28 cellular contexts compared by ENCODE assay signal in genomic region chr2:177727577-177728351, GRCh38.
"Had no signal": no experiment of that assay in that cellular context is flagged by ENCODE, and none has a peak within 500 bp of the region (broad histone marks: within the 10 kb centered on the region; RNA-seq: fewer than 3 reads in every experiment).

No MANE protein-coding gene starts in this region.

- H3K36me3 ChIP-seq: heart left ventricle, left lung, lower lobe of right lung, prostate gland, thyroid gland, upper lobe of left lung, vagina had no signal

- H3K4me3 Mint-ChIP-seq: activated naive CD8-positive, alpha-beta T cell treated with anti-CD3 and anti-CD28 coated beads for 36 hours; central memory CD8-positive, alpha-beta T cell; dendritic cell treated with granulocyte-macrophage colony-stimulating factor and Interleukin-4, amounts not matched to agents 40 ng/mL and 50 ng/mL, for 4 days; endodermal cell; natural killer cell; stimulated activated effector memory CD8-positive, alpha-beta T cell treated with anti-CD3 and anti-CD28 coated beads, Interleukin-12 subunit alpha, Interleukin-12 subunit beta, amount 100 ng/mL, for 72 hours; stimulated activated naive CD8-positive, alpha-beta T cell treated with anti-CD3 and anti-CD28 coated beads, Interleukin-15, Interleukin-2, amounts not matched to agents 100 ng/mL and 50 ng/mL, for 24 hours had no signal

- H3K27ac Mint-ChIP-seq: activated naive CD8-positive, alpha-beta T cell treated with anti-CD3 and anti-CD28 coated beads for 36 hours; dendritic cell treated with granulocyte-macrophage colony-stimulating factor and Interleukin-4, amounts not matched to agents 40 ng/mL and 50 ng/mL, for 4 days; endodermal cell; natural killer cell; stimulated activated effector memory CD8-positive, alpha-beta T cell treated with anti-CD3 and anti-CD28 coated beads, Interleukin-12 subunit alpha, Interleukin-12 subunit beta, amount 100 ng/mL, for 72 hours; stimulated activated naive CD8-positive, alpha-beta T cell treated with anti-CD3 and anti-CD28 coated beads, Interleukin-15, Interleukin-2, amounts not matched to agents 100 ng/mL and 50 ng/mL, for 24 hours had no signal

- H3K27me3 ChIP-seq: left lung, thyroid gland, upper lobe of left lung, vagina had no signal

- H3K9me3 Mint-ChIP-seq: activated naive CD8-positive, alpha-beta T cell treated with anti-CD3 and anti-CD28 coated beads for 36 hours; central memory CD8-positive, alpha-beta T cell; dendritic cell treated with granulocyte-macrophage colony-stimulating factor and Interleukin-4, amounts not matched to agents 40 ng/mL and 50 ng/mL, for 4 days; endodermal cell; natural killer cell; stimulated activated effector memory CD8-positive, alpha-beta T cell treated with anti-CD3 and anti-CD28 coated beads, Interleukin-12 subunit alpha, Interleukin-12 subunit beta, amount 100 ng/mL, for 72 hours; stimulated activated naive CD8-positive, alpha-beta T cell treated with anti-CD3 and anti-CD28 coated beads, Interleukin-15, Interleukin-2, amounts not matched to agents 100 ng/mL and 50 ng/mL, for 24 hours had no signal

- H3K27ac ChIP-seq: heart left ventricle, left lung, lower lobe of right lung, prostate gland, skin epidermis, thyroid gland, upper lobe of left lung, vagina had no signal

- H3K4me3 ChIP-seq: heart left ventricle, left lung, lower lobe of right lung, prostate gland, skin epidermis, thyroid gland, upper lobe of left lung, vagina had no signal

- H3K9me3 ChIP-seq: heart left ventricle, left lung, lower lobe of right lung, prostate gland, thyroid gland, upper lobe of left lung, vagina had no signal

- H3K4me1 ChIP-seq: left lung, lower lobe of right lung, thyroid gland, vagina had no signal

- ATAC-seq: esophagus mucosa; left lung; lower lobe of right lung; natural killer cell; stimulated activated effector memory CD8-positive, alpha-beta T cell treated with anti-CD3 and anti-CD28 coated beads, Interleukin-12 subunit alpha, Interleukin-12 subunit beta, amount 100 ng/mL, for 72 hours had no signal

- DNase-seq: activated CD4-positive, alpha-beta T cell treated with anti-CD3 and anti-CD28 coated beads for 4 hours; activated CD4-positive, alpha-beta T cell treated with anti-CD3 and anti-CD28 coated beads, Interleukin-2, amount 50 U/mL, for 4 hours; activated effector memory CD4-positive, alpha-beta T cell treated with Interleukin-2 at 50 U/mL for 16 hours; activated naive CD4-positive, alpha-beta T cell treated with Interleukin-2 at 50 U/mL for 16 hours; activated naive CD8-positive, alpha-beta T cell treated with anti-CD3 and anti-CD28 coated beads for 36 hours; activated T-cell treated with anti-CD3 and anti-CD28 coated beads for 4 hours; amygdala; endodermal cell; foreskin fibroblast; heart left ventricle; kidney glomerular epithelial cell; left lung; lower lobe of right lung; mesenchymal stem cell; natural killer cell; retina; stimulated activated CD4-positive, alpha-beta T cell treated with anti-CD3 and anti-CD28 coated beads, Interleukin-12 subunit alpha, Interleukin-12 subunit beta, amount 100 ng/mL, for 4 hours; stimulated activated CD4-positive, alpha-beta T cell treated with anti-CD3 and anti-CD28 coated beads, Interleukin-4, amount 100 ng/mL, for 1 hour; thyroid gland; upper lobe of left lung had no signal

- H3K4me1 Mint-ChIP-seq: central memory CD8-positive, alpha-beta T cell; natural killer cell; stimulated activated effector memory CD8-positive, alpha-beta T cell treated with anti-CD3 and anti-CD28 coated beads, Interleukin-12 subunit alpha, Interleukin-12 subunit beta, amount 100 ng/mL, for 72 hours had no signal

- H3K36me3 Mint-ChIP-seq: activated naive CD8-positive, alpha-beta T cell treated with anti-CD3 and anti-CD28 coated beads for 36 hours; natural killer cell; stimulated activated effector memory CD8-positive, alpha-beta T cell treated with anti-CD3 and anti-CD28 coated beads, Interleukin-12 subunit alpha, Interleukin-12 subunit beta, amount 100 ng/mL, for 72 hours had no signal
